ENCODE assay signal across 29 cellular contexts in the genomic region with DNA sequence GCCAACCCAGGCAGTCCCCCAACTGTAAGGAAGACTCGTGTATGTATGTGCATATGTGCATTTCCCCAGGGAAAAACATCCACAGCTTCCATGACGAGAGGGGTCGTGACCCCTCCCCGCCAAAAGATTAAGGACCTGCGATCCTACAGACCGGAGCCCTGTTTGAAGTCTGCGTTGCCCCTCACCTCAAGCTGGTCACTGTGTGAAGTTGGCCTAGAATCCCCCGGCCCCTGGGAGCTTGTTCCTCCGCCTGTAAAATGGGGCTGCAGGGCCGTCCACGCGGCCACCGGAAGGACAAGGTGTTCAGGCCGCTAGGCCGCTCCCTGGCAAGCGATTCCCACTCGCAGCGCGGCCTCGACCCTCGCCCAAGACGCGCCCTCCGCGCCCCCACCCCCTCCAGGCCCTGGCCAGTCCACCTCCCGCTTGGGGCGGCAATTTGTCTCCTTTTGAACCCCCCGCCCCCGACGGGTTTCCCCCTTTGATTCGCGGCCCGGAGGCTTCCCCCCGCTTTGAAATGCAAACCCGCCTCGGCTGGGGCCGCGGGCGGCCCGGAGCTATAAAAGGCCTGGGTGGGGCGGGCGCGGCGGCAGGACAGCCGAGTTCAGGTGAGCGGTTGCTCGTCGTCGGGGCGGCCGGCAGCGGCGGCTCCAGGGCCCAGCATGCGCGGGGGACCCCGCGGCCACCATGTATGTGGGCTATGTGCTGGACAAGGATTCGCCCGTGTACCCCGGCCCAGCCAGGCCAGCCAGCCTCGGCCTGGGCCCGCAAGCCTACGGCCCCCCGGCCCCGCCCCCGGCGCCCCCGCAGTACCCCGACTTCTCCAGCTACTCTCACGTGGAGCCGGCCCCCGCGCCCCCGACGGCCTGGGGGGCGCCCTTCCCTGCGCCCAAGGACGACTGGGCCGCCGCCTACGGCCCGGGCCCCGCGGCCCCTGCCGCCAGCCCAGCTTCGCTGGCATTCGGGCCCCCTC. TPM values are rescaled to one million over a fixed set of nuclear protein-coding genes. Genes with fewer than 3 reads are reported as not detected.
DNase-seq lines count a peak whose midpoint lies in the region; ATAC-seq, FAIRE-seq and TF ChIP-seq lines count a peak whose summit lies in the region.
"Had no signal": no experiment of that assay in that cellular context is flagged by ENCODE, and none has a peak within 500 bp of the region (broad histone marks: within the 10 kb centered on the region; RNA-seq: fewer than 3 reads in every experiment).

A gene (plus strand): TSS at position 586 of the 970 bp plus-strand sequence. CDS start 99 bp downstream, at position 685.

- H3K4me1 ChIP-seq in K562 (replicated peaks in 1 of 2; ENCODE audit: control insufficient read depth in 2 of 2, insufficient read depth in 2 of 2, low read length in 2 of 2), result peaks cover 2 to 12% of the 10 kb centered on the region in 2 experiments; a peak in 4 of 5 replicates
- H3K4me1 ChIP-seq in transverse colon, result peaks cover 24 to 63% (median 45%) of the 10 kb centered on the region in 4 donors
- H3K4me1 ChIP-seq in adrenal gland (replicated peaks in 1 of 2), result no peaks in the 10 kb centered on the region

- intact Hi-C loops in K562 (cut with micrococcal nuclease), result no loop called here
- intact Hi-C loops in transverse colon (cut with DNase I; ENCODE audit: low total_unique reads), result no loop called here
- intact Hi-C loops in adrenal gland (cut with DNase I), result loop anchor here (10.0 kb wide), 2 partner anchors 178 to 268 kb away; no protein-coding TSS in a partner anchor

- H3K79me2 ChIP-seq in K562 (ENCODE audit: control insufficient read depth, insufficient read depth, low read length), result no peaks in the 10 kb centered on the region

- no peaks in the 10 kb centered on the region for H3K9me1 ChIP-seq in K562 (ENCODE audit: control insufficient read depth, insufficient read depth, low read length)

- peaks cover 9 to 25% of the 10 kb centered on the region in 2 experiments; a peak in 4 of 5 replicates for H3K27me3 ChIP-seq in K562 (ENCODE audit: control insufficient read depth in 2 of 2, insufficient read depth in 2 of 2, low read length in 2 of 2)
- H3K27me3 ChIP-seq in transverse colon, result peaks cover 13% of the 10 kb centered on the region
- peaks cover 15% of the 10 kb centered on the region for H3K27me3 ChIP-seq in adrenal gland
- H3K27me3 ChIP-seq: ascending aorta had no signal

- no peak within 1 kb of the TSS for H3K4me2 ChIP-seq in K562 (ENCODE audit: insufficient read depth, low read length)

- peak within 1 kb of the TSS; percentile 4 for H3K27ac Mint-ChIP-seq in activated naive CD8-positive, alpha-beta T cell treated with anti-CD3 and anti-CD28 coated beads, Interleukin-2, amount 10 ng/mL, durations not matched to agents 7 days and 5 days
- no peak within 1 kb of the TSS for H3K27ac Mint-ChIP-seq in activated naive CD8-positive, alpha-beta T cell treated with anti-CD3 and anti-CD28 coated beads for 36 hours
- no peak within 1 kb of the TSS for H3K27ac Mint-ChIP-seq in mesothelial cell of epicardium
- H3K27ac Mint-ChIP-seq: activated CD4-positive, alpha-beta memory T cell treated with anti-CD3 and anti-CD28 coated beads for 36 hours; T-helper 1 cell treated with Interleukin-12 subunit alpha and Interleukin-12 subunit beta and Interleukin-4 antibody, amounts not matched to agents 30 μg/mL and 1 μg/mL, for 36 hours had no signal

- no peak within 1 kb of the TSS; a peak in 1 of 4 replicates for H3K9ac ChIP-seq in K562 (ENCODE audit: insufficient read depth in 1 of 2, low read depth in 2 of 2, low read length in 2 of 2)

- H3K36me3 ChIP-seq in K562 (ENCODE audit: control insufficient read depth, insufficient read depth, low read length) (no peaks in the 10 kb centered on the region), transverse colon (peaks cover 0 to 3% (median 0%) of the 10 kb centered on the region in 4 donors), adrenal gland (replicated peaks in 1 of 2) (no peaks in the 10 kb centered on the region)
- H3K36me3 ChIP-seq: ascending aorta, heart left ventricle, neutrophil, upper lobe of left lung had no signal

- BruUV-seq in K562 (replicated peaks; lab: Mats Ljungman, UMichigan), result no TSS peak

- no peaks in the 10 kb centered on the region for H4K20me1 ChIP-seq in K562 (replicated peaks; ENCODE audit: control insufficient read depth, insufficient read depth, low read length)

- TF ChIP-seq CTCF in K562 (IDR thresholded peaks at IDR 0.05 in 2 of 3, conservative IDR thresholded peaks at IDR 0.05 in 1 of 3; ENCODE audit: insufficient read depth in 2 of 3, low read depth in 1 of 3, low read length in 3 of 3) (no peak), mesothelial cell of epicardium (IDR thresholded peaks at IDR 0.05; ENCODE audit: unreplicated experiment) (no peak), transverse colon (IDR thresholded peaks at IDR 0.05) (no peak), adrenal gland (IDR thresholded peaks at IDR 0.05) (no peak)

- no peaks in the 10 kb centered on the region for H3K9me3 Mint-ChIP-seq in activated naive CD8-positive, alpha-beta T cell treated with anti-CD3 and anti-CD28 coated beads, Interleukin-2, amount 10 ng/mL, durations not matched to agents 7 days and 5 days
- H3K9me3 Mint-ChIP-seq in activated naive CD8-positive, alpha-beta T cell treated with anti-CD3 and anti-CD28 coated beads for 36 hours, result no peaks in the 10 kb centered on the region
- H3K9me3 Mint-ChIP-seq in mesothelial cell of epicardium, result no peaks in the 10 kb centered on the region
- H3K9me3 Mint-ChIP-seq: activated CD4-positive, alpha-beta memory T cell treated with anti-CD3 and anti-CD28 coated beads for 36 hours; T-helper 1 cell treated with Interleukin-12 subunit alpha and Interleukin-12 subunit beta and Interleukin-4 antibody, amounts not matched to agents 30 μg/mL and 1 μg/mL, for 36 hours had no signal

- WGBS in K562 (ENCODE audit: insufficient coverage, low coverage, missing lambda C conversion rate), result 72% methylated on average over 46 of the region's 87 CpGs
- WGBS in transverse colon (ENCODE audit: low coverage in 1 of 2), 2 donors, result 37 to 60% methylated on average over 7 to 67 of the region's 87 CpGs
- 48 to 87% (median 62%) methylated on average over 7 to 87 of the region's 87 CpGs for WGBS in adrenal gland, 4 donors

- DNase-seq in activated naive CD8-positive, alpha-beta T cell treated with anti-CD3 and anti-CD28 coated beads, Interleukin-2, amount 10 ng/mL, durations not matched to agents 7 days and 5 days, result no peak
- DNase-seq in activated naive CD8-positive, alpha-beta T cell treated with anti-CD3 and anti-CD28 coated beads for 36 hours, result no peak
- no peak for DNase-seq in K562 (ENCODE audit: extremely low read depth in 1 of 4, low spot score in 3 of 4)
- no peak for DNase-seq in mesothelial cell of epicardium (ENCODE audit: low spot score in 2 of 2, unreplicated experiment in 2 of 2)
- DNase-seq in transverse colon, result peak; percentile 76
- DNase-seq in adrenal gland, result no peak
- DNase-seq: activated CD4-positive, alpha-beta memory T cell treated with anti-CD3 and anti-CD28 coated beads for 36 hours; activated naive CD4-positive, alpha-beta T cell treated with Interleukin-2 at 50 U/mL for 16 hours; activated T-cell treated with anti-CD3 and anti-CD28 coated beads, Interleukin-2, amount 50 U/mL, for 1 hour; C1 segment of cervical spinal cord; GF-D8; HCEC 1CT; heart left ventricle; NCI-H1436 treated with DMSO at 0.1 percent for 48 hours; NCI-H2171; NCI-H526; retina; SHP77 treated with DMSO at 0.1 percent for 48 hours had no signal

- CTCF ChIA-PET in K562 (lab: Yijun Ruan, JAX; ENCODE audit: low intra/inter-chr PET ratio), result no interaction called here

- TF ChIP-seq RAD21 in K562 (CRISPR knock-in tag; conservative IDR thresholded peaks at IDR 0.05 in 1 of 2, IDR thresholded peaks at IDR 0.05 in 1 of 2), result no peak

- no peak within 1 kb of the TSS for H3K4me3 Mint-ChIP-seq in activated naive CD8-positive, alpha-beta T cell treated with anti-CD3 and anti-CD28 coated beads, Interleukin-2, amount 10 ng/mL, durations not matched to agents 7 days and 5 days
- H3K4me3 Mint-ChIP-seq in activated naive CD8-positive, alpha-beta T cell treated with anti-CD3 and anti-CD28 coated beads for 36 hours, result no peak within 1 kb of the TSS
- peak within 1 kb of the TSS; percentile 54 for H3K4me3 Mint-ChIP-seq in mesothelial cell of epicardium
- H3K4me3 Mint-ChIP-seq: activated CD4-positive, alpha-beta memory T cell treated with anti-CD3 and anti-CD28 coated beads for 36 hours; T-helper 1 cell treated with Interleukin-12 subunit alpha and Interleukin-12 subunit beta and Interleukin-4 antibody, amounts not matched to agents 30 μg/mL and 1 μg/mL, for 36 hours had no signal

- H2AFZ ChIP-seq in K562 (ENCODE audit: low read depth, low read length), result no peak within 1 kb of the TSS

- in situ Hi-C loops in K562 (cut with MboI), result no loop called here
- in situ Hi-C loops in transverse colon (cut with MboI; ENCODE audit: low pct_ligation_motif_present in 1 of 4, low pct_unique_long_range_greater_than_20kb in 1 of 4, low sequenced_read_pairs in 3 of 4), result loop anchor here in 2 of 4 donors (25.0 kb wide), 1 partner anchor 271 kb away; a partner anchor contains a TSS

- no peak for ATAC-seq in activated naive CD8-positive, alpha-beta T cell treated with anti-CD3 and anti-CD28 coated beads, Interleukin-2, amount 10 ng/mL, durations not matched to agents 7 days and 5 days (ENCODE audit: low read depth)
- ATAC-seq in K562 (no peak), HG03196 (IDR thresholded peaks at IDR 0.05; ENCODE audit: unreplicated experiment) (no peak), HG03039 (IDR thresholded peaks at IDR 0.05; ENCODE audit: unreplicated experiment) (no peak)
- ATAC-seq: heart left ventricle, HepG2 had no signal

- H3K4me3 ChIP-seq in K562 (no peak within 1 kb of the TSS), transverse colon (peak within 1 kb of the TSS; percentile 24 to 74 (median 64)), adrenal gland (no peak within 1 kb of the TSS)
- H3K4me3 ChIP-seq: ascending aorta, heart left ventricle had no signal

- POLR2A ChIA-PET in activated naive CD8-positive, alpha-beta T cell treated with anti-CD3 and anti-CD28 coated beads, Interleukin-2, amount 10 ng/mL, durations not matched to agents 7 days and 5 days (lab: Charles Lee), result no interaction called here
- POLR2A ChIA-PET in K562 (lab: Yijun Ruan, JAX), result interaction anchor here (0.6 kb wide), 2 partner anchors 16 to 173 kb away, joined by 3 read pairs; no protein-coding TSS in a partner anchor

- no peak for FAIRE-seq in K562 (lab: Jason Lieb, UNC)
- FAIRE-seq: A204.1, endometrium, HepG2 had no signal

- H3K27me3 Mint-ChIP-seq in activated naive CD8-positive, alpha-beta T cell treated with anti-CD3 and anti-CD28 coated beads, Interleukin-2, amount 10 ng/mL, durations not matched to agents 7 days and 5 days, result peaks cover 55% of the 10 kb centered on the region
- H3K27me3 Mint-ChIP-seq in activated naive CD8-positive, alpha-beta T cell treated with anti-CD3 and anti-CD28 coated beads for 36 hours, result peaks cover 43% of the 10 kb centered on the region
- H3K27me3 Mint-ChIP-seq in mesothelial cell of epicardium (ENCODE audit: low read depth), result peaks cover 54% of the 10 kb centered on the region

- H3K27ac ChIP-seq in K562 (ENCODE audit: extremely low read depth, low read depth, low read length), result no peak within 1 kb of the TSS
- H3K27ac ChIP-seq in transverse colon, result peak within 1 kb of the TSS; percentile 85 to 96 (median 91)
- H3K27ac ChIP-seq in adrenal gland, result no peak within 1 kb of the TSS
- H3K27ac ChIP-seq: ascending aorta, neutrophil, upper lobe of left lung, VCaP had no signal

- no peaks in the 10 kb centered on the region for H3K36me3 Mint-ChIP-seq in activated naive CD8-positive, alpha-beta T cell treated with anti-CD3 and anti-CD28 coated beads, Interleukin-2, amount 10 ng/mL, durations not matched to agents 7 days and 5 days
- no peaks in the 10 kb centered on the region for H3K36me3 Mint-ChIP-seq in activated naive CD8-positive, alpha-beta T cell treated with anti-CD3 and anti-CD28 coated beads for 36 hours
- no peaks in the 10 kb centered on the region for H3K36me3 Mint-ChIP-seq in mesothelial cell of epicardium
- H3K36me3 Mint-ChIP-seq: activated CD4-positive, alpha-beta memory T cell treated with anti-CD3 and anti-CD28 coated beads for 36 hours had no signal

- no peak for TF ChIP-seq POLR2A in K562 (conservative IDR thresholded peaks at IDR 0.05)
- TF ChIP-seq POLR2A in transverse colon (IDR thresholded peaks at IDR 0.05), result peak; percentile 90
- no peak for TF ChIP-seq POLR2A in adrenal gland (IDR thresholded peaks at IDR 0.05)

- no peaks in the 10 kb centered on the region for H3K9me3 ChIP-seq in K562 (replicated peaks; ENCODE audit: control insufficient read depth, insufficient read depth, low read depth, low read length)
- no peaks in the 10 kb centered on the region for H3K9me3 ChIP-seq in transverse colon
- H3K9me3 ChIP-seq in adrenal gland (replicated peaks in 1 of 3), result no peaks in the 10 kb centered on the region
- H3K9me3 ChIP-seq: ascending aorta, heart left ventricle, neutrophil, upper lobe of left lung had no signal

- H3K4me1 Mint-ChIP-seq in activated naive CD8-positive, alpha-beta T cell treated with anti-CD3 and anti-CD28 coated beads, Interleukin-2, amount 10 ng/mL, durations not matched to agents 7 days and 5 days, result peaks cover 5% of the 10 kb centered on the region
- no peaks in the 10 kb centered on the region for H3K4me1 Mint-ChIP-seq in activated naive CD8-positive, alpha-beta T cell treated with anti-CD3 and anti-CD28 coated beads for 36 hours
- peaks cover 38% of the 10 kb centered on the region for H3K4me1 Mint-ChIP-seq in mesothelial cell of epicardium

- TF ChIP-seq EP300 in K562 (IDR thresholded peaks at IDR 0.05; ENCODE audit: low read length), result no peak
- TF ChIP-seq EP300 in transverse colon (IDR thresholded peaks at IDR 0.05; ENCODE audit: low read depth), result no peak

RNA-seq across cellular contexts. Expression of the gene that starts here (rescaled TPM):
- total RNA-seq in activated naive CD8-positive, alpha-beta T cell treated with anti-CD3 and anti-CD28 coated beads, Interleukin-2, amount 10 ng/mL, durations not matched to agents 7 days and 5 days, result not detected
- total RNA-seq in activated naive CD8-positive, alpha-beta T cell treated with anti-CD3 and anti-CD28 coated beads for 36 hours, result not detected
- not detected in 2 replicates for total RNA-seq in K562 (2011; cell fraction: chromatin; rRNA removed; ENCODE audit: low replicate concordance)
- total RNA-seq in K562 (2011; cell fraction: nucleolus; rRNA removed), result not detected in 2 replicates
- total RNA-seq in K562 (2011; cell fraction: nucleoplasm; rRNA removed), result not detected in 2 replicates
- total RNA-seq in K562 (2014; rRNA removed) (not detected in 2 replicates), K562 (2014; rRNA removed; fragmentation: Illumina TruSeq; extraction: Trizol) (not detected in 2 replicates), K562 (2015; rRNA removed; fragmentation: Illumina TruSeq; extraction: Trizol) (not detected in 2 replicates), K562 (2021) (0.16 TPM in 1 of 2 replicates, not detected in the other), mesothelial cell of epicardium (0.51 to 1.1 TPM (median 0.68 TPM) in 3 replicates), transverse colon (100 to 1,000 TPM; 249 to 540 (median 360) TPM), adrenal gland (under 1 TPM in 2 of 8 donors, not detected in 6; 0.23 to 0.32 TPM)
- polyA plus RNA-seq in K562 (2011; rRNA removed) (0.06 TPM in 1 of 2 replicates, not detected in the other), K562 (2014; fragmentation: Illumina TruSeq; extraction: Trizol) (not detected in 2 replicates), K562 (2014; fragmentation: Nextera tagmentation; extraction: Ambion mirVana) (not detected), K562 (2014; rRNA removed) (not detected in 2 replicates), adrenal gland (under 1 TPM in 2 of 3 donors, not detected in 1; 0.17 to 0.24 TPM)
- polyA plus RNA-seq in K562 (2011; cell fraction: cytosol; rRNA removed), result not detected in 2 replicates
- not detected in 2 replicates for polyA plus RNA-seq in K562 (2011; cell fraction: nucleus; rRNA removed)
- polyA plus RNA-seq in K562 (2012), result not detected in 2 replicates
- not detected in 2 replicates for polyA minus RNA-seq in K562 (2011; rRNA and poly(A)+ RNA removed)
- polyA minus RNA-seq in K562 (2011; cell fraction: cytosol; rRNA and poly(A)+ RNA removed), result not detected in 2 replicates
- not detected in 2 replicates for polyA minus RNA-seq in K562 (2011; cell fraction: nucleus; rRNA and poly(A)+ RNA removed)
- total RNA-seq: activated CD4-positive, alpha-beta memory T cell treated with anti-CD3 and anti-CD28 coated beads for 36 hours; ascending aorta; HepG2; M059J had no signal
- polyA plus RNA-seq: HepG2 had no signal

Comparison
In these comparisons a context has a peak if more than half of its experiments do, and no peak if none do; other contexts are left out.
1. RNA of the gene that starts here (total RNA-seq): 249 to 540 TPM in transverse colon; 0.51 to 1.1 TPM in mesothelial cell of epicardium, not detected in activated naive CD8-positive, alpha-beta T cell treated with anti-CD3 and anti-CD28 coated beads, Interleukin-2, amount 10 ng/mL, durations not matched to agents 7 days and 5 days, not detected in activated naive CD8-positive, alpha-beta T cell treated with anti-CD3 and anti-CD28 coated beads for 36 hours, 0.16 TPM in K562 and 0.23 to 0.32 TPM in adrenal gland; every median in the first group is over 100 times any median in the second.
2. H3K27ac ChIP-seq: peak in transverse colon (4 of 4); none in K562 (single experiment) and adrenal gland (0 of 5).
3. H3K4me3 ChIP-seq: peak in transverse colon (4 of 4); none in K562 (single experiment) and adrenal gland (0 of 4).
4. intact Hi-C loops: an anchor here in adrenal gland (10.0 kb wide); none called in K562 and transverse colon.